Comparison of ENCODE assay signal across 8 cellular contexts in the genomic region with DNA sequence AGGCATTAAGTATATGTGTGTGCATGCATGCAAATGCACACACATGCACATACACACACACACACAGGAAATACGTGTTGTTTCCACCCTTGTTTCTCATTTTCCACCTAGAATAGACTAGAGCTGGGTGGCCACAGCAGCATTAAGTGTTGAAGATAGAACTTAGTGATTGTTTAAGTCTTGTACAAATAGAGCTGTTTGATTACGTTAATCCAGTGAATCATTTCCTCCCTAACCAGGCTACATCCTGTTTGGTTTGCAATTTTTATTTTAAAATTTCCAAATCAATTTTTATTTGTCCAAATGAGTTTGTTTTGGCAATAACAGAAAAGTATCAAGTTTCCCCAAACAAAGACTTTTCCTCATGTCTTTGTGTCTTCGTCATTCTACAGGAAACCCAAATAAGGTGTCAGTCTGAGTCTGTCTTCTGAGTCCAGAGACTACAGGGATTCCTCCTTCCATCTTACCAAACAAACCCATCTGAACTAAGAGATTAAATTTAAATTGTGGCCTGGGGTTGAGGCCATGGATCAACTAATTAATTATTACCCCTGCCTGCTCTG.
DNase-seq lines count a peak whose midpoint lies in the region; ATAC-seq and TF ChIP-seq lines count a peak whose summit lies in the region.

No MANE protein-coding gene starts in this region.

- DNase-seq in AG09319 (ENCODE audit: extremely low read depth, low read depth) (peak; percentile 77), kidney epithelial cell (ENCODE audit: low read depth) (peak; percentile 18), activated gamma-delta T cell (lab: John Stamatoyannopoulos, UW) (no peak), GM13976 (ENCODE audit: low spot score) (no peak)

- H3K4me1 ChIP-seq in HEK293 (ENCODE audit: control insufficient read depth, insufficient read depth, low read length): no peaks in the 10 kb centered on the region

- peaks cover 12% of the 10 kb centered on the region for H3K27me3 Mint-ChIP-seq in activated T-helper 17 cell treated with anti-CD3 and anti-CD28 coated beads, Interleukin-2, amount 50 U/mL, for 72 hours

- H3K27me3 ChIP-seq in kidney epithelial cell (ENCODE audit: control insufficient read depth, insufficient read depth, low read length): no peaks in the 10 kb centered on the region

- no peak overlapping the region for H3K4me3 ChIP-seq in HEK293 (ENCODE audit: low read depth, low read length)
- H3K4me3 ChIP-seq in kidney epithelial cell (ENCODE audit: low read depth, low read length): no peak overlapping the region

- no peaks in the 10 kb centered on the region for H3K36me3 Mint-ChIP-seq in activated T-helper 17 cell treated with anti-CD3 and anti-CD28 coated beads, Interleukin-2, amount 50 U/mL, for 72 hours (ENCODE audit: low read depth)

- POLR2A ChIA-PET in HEK293 (lab: Yijun Ruan, JAX): no interaction called here

- TF ChIP-seq CTCF in AG09319 (IDR thresholded peaks at IDR 0.05; ENCODE audit: low read depth, low read length): no peak
- TF ChIP-seq CTCF in HEK293 (tag by site-specific recombination; IDR thresholded peaks at IDR 0.05): no peak
- no peak for TF ChIP-seq CTCF in kidney epithelial cell (IDR thresholded peaks at IDR 0.05; ENCODE audit: insufficient read depth, low read length, poor library complexity, severe bottlenecking)
- no peak for TF ChIP-seq CTCF in GM13976 (IDR thresholded peaks at IDR 0.05; ENCODE audit: borderline replicate concordance, control extremely low read depth, extremely low read depth, insufficient read depth, missing control alignments)

- no peaks in the 10 kb centered on the region for H3K9me3 Mint-ChIP-seq in activated T-helper 17 cell treated with anti-CD3 and anti-CD28 coated beads, Interleukin-2, amount 50 U/mL, for 72 hours

- no peaks in the 10 kb centered on the region for H3K9me3 ChIP-seq in HEK293 (ENCODE audit: control insufficient read depth, insufficient read depth, low read depth, low read length)

- H3K27ac ChIP-seq in HEK293 (ENCODE audit: extremely low read depth, low read depth, low read length): no peak overlapping the region

- ATAC-seq in activated T-helper 17 cell treated with anti-CD3 and anti-CD28 coated beads, Interleukin-2, amount 50 U/mL, for 72 hours (replicated peaks): peak; percentile 63
- ATAC-seq in HG03565 (IDR thresholded peaks at IDR 0.05; ENCODE audit: unreplicated experiment) (no peak), GM21825 (IDR thresholded peaks at IDR 0.05; ENCODE audit: unreplicated experiment) (no peak)

- H3K36me3 ChIP-seq in HEK293 (ENCODE audit: control insufficient read depth in 2 of 2, insufficient read depth in 1 of 2, low read length in 2 of 2): no peaks in the 10 kb centered on the region
- no peaks in the 10 kb centered on the region for H3K36me3 ChIP-seq in kidney epithelial cell (ENCODE audit: control insufficient read depth, insufficient read depth, low read length)

- CTCF ChIA-PET in HEK293 (lab: Yijun Ruan, JAX): interaction anchor here (0.5 to 1.0 kb wide), 3 partner anchors 10 to 665 kb away, joined by 3 to 5 read pairs (median 4); no protein-coding TSS in a partner anchor

- H3K4me3 Mint-ChIP-seq in activated T-helper 17 cell treated with anti-CD3 and anti-CD28 coated beads, Interleukin-2, amount 50 U/mL, for 72 hours: no peak overlapping the region

- in situ Hi-C loops in GM13976 (cut with MboI; ENCODE audit: low sequenced_read_pairs, unreplicated experiment): loop anchor here (25.0 kb wide), 1 partner anchor 596 kb away; no protein-coding TSS in a partner anchor

- no peak overlapping the region for H3K27ac Mint-ChIP-seq in activated T-helper 17 cell treated with anti-CD3 and anti-CD28 coated beads, Interleukin-2, amount 50 U/mL, for 72 hours

- no peaks in the 10 kb centered on the region for H3K4me1 Mint-ChIP-seq in activated T-helper 17 cell treated with anti-CD3 and anti-CD28 coated beads, Interleukin-2, amount 50 U/mL, for 72 hours

TF ChIP-seq in HEK293, 187 proteins besides CTCF, POLR2A, EP300 and RAD21:
- TF ChIP-seq, protein P1, sequence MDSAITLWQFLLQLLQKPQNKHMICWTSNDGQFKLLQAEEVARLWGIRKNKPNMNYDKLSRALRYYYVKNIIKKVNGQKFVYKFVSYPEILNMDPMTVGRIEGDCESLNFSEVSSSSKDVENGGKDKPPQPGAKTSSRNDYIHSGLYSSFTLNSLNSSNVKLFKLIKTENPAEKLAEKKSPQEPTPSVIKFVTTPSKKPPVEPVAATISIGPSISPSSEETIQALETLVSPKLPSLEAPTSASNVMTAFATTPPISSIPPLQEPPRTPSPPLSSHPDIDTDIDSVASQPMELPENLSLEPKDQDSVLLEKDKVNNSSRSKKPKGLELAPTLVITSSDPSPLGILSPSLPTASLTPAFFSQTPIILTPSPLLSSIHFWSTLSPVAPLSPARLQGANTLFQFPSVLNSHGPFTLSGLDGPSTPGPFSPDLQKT (IDR thresholded peaks at IDR 0.05; ENCODE audit: borderline replicate concordance, low read depth, low read length): 0 out of 2 replicates have a peak, but pooled peaks have one; percentile 16
- TF ChIP-seq ZNF19 (tag by site-specific recombination; IDR thresholded peaks at IDR 0.05; ENCODE audit: low read depth): no peak
- TF ChIP-seq ZNF664 (tag by site-specific recombination; IDR thresholded peaks at IDR 0.05): no peak

Comparison
In these comparisons a context has a peak if more than half of its experiments do, and no peak if none do; other contexts are left out.
1. DNase-seq: peak in AG09319 (single experiment) and kidney epithelial cell (single experiment); none in activated gamma-delta T cell (single experiment) and GM13976 (single experiment).